Comparison of ENCODE assay signal across 1 cellular context in genomic region chr20:2657241-2657640, GRCh38.
TF ChIP-seq lines count a peak whose summit lies in the region.

No MANE protein-coding gene starts in this region.

TF ChIP-seq in GM23338, 12 proteins besides CTCF, POLR2A, EP300 and RAD21 (continued from another document):
- no peak for TF ChIP-seq REST (IDR thresholded peaks at IDR 0.05; ENCODE audit: unreplicated experiment)
TF ChIP-seq in GM23338: peak in this region for 1.
